In the genomic region with DNA sequence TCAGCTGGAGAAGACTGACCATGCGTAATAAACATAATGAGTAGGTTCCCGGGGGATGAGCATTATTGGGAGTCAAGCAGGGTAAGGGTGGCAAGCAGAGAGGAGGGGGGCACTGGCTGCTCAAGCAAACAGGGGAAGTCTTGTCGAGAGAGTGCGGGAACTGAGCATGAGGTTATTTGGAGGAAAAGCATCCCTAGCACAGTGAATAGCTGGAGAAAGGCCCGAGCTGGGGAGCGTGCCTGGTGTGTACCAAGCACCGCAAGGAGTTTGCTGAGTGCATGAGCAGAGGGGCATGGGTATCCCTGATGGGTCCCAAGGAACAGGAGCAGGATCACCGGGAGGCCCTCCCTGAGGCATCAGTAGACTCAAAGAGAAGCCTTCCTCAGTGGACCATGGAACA, we compare ENCODE assay signal across 16 cellular contexts. TPM values are rescaled to one million over a fixed set of nuclear protein-coding genes. Genes with fewer than 3 reads are reported as not detected.
DNase-seq lines count a peak whose midpoint lies in the region; ATAC-seq and TF ChIP-seq lines count a peak whose summit lies in the region.
"Had no signal": no experiment of that assay in that cellular context is flagged by ENCODE, and none has a peak within 500 bp of the region (broad histone marks: within the 10 kb centered on the region; RNA-seq: fewer than 3 reads in every experiment).

No MANE protein-coding gene starts in this region.

- H3K27me3 Mint-ChIP-seq in activated T-cell treated with anti-CD3 and anti-CD28 coated beads, Interleukin-2, amount 50 U/mL, for 24 hours = no peaks in the 10 kb centered on the region
- H3K27me3 Mint-ChIP-seq in activated naive CD4-positive, alpha-beta T cell treated with anti-CD3 and anti-CD28 coated beads, Interleukin-2, amount 10 ng/mL, durations not matched to agents 7 days and 5 days = no peaks in the 10 kb centered on the region
- peaks cover 0 to 3% (median 0%) of the 10 kb centered on the region in 3 donors for H3K27me3 Mint-ChIP-seq in immature natural killer cell (ENCODE audit: low read depth in 3 of 3)
- no peaks in the 10 kb centered on the region for H3K27me3 Mint-ChIP-seq in stimulated activated memory B cell treated with anti-CD40 and anti-IgM and Interleukin-4, amounts not matched to agents 10 μg/mL and 1 μg/mL and 100 μg/mL, for 72 hours
- H3K27me3 Mint-ChIP-seq in type B pancreatic cell = no peaks in the 10 kb centered on the region

- H3K36me3 ChIP-seq in suprapubic skin = no peaks in the 10 kb centered on the region
- H3K36me3 ChIP-seq: left lung, sigmoid colon, stomach had no signal

- H3K9me3 ChIP-seq in suprapubic skin = no peaks in the 10 kb centered on the region
- H3K9me3 ChIP-seq: left lung, sigmoid colon, stomach had no signal

- no peaks in the 10 kb centered on the region for H3K27me3 ChIP-seq in suprapubic skin
- H3K27me3 ChIP-seq: left lung, sigmoid colon, stomach had no signal

- WGBS in suprapubic skin = 88% methylated on average over 8 of the region's 8 CpGs

- peaks cover 44% of the 10 kb centered on the region for H3K4me1 Mint-ChIP-seq in activated T-cell treated with anti-CD3 and anti-CD28 coated beads, Interleukin-2, amount 50 U/mL, for 24 hours (ENCODE audit: low read depth)
- peaks cover 50% of the 10 kb centered on the region for H3K4me1 Mint-ChIP-seq in activated naive CD4-positive, alpha-beta T cell treated with anti-CD3 and anti-CD28 coated beads, Interleukin-2, amount 10 ng/mL, durations not matched to agents 7 days and 5 days
- H3K4me1 Mint-ChIP-seq in immature natural killer cell = peaks cover 3 to 45% of the 10 kb centered on the region in 2 donors
- peaks cover 33% of the 10 kb centered on the region for H3K4me1 Mint-ChIP-seq in stimulated activated memory B cell treated with anti-CD40 and anti-IgM and Interleukin-4, amounts not matched to agents 10 μg/mL and 1 μg/mL and 100 μg/mL, for 72 hours
- peaks cover 16% of the 10 kb centered on the region for H3K4me1 Mint-ChIP-seq in type B pancreatic cell (ENCODE audit: unreplicated experiment)

- peak overlapping the region; percentile 0 for H3K4me3 Mint-ChIP-seq in activated T-cell treated with anti-CD3 and anti-CD28 coated beads, Interleukin-2, amount 50 U/mL, for 24 hours
- no peak overlapping the region for H3K4me3 Mint-ChIP-seq in activated naive CD4-positive, alpha-beta T cell treated with anti-CD3 and anti-CD28 coated beads, Interleukin-2, amount 10 ng/mL, durations not matched to agents 7 days and 5 days
- peak overlapping the region; percentile 31 to 63 (median 55) for H3K4me3 Mint-ChIP-seq in immature natural killer cell
- peak overlapping the region; percentile 5 for H3K4me3 Mint-ChIP-seq in stimulated activated memory B cell treated with anti-CD40 and anti-IgM and Interleukin-4, amounts not matched to agents 10 μg/mL and 1 μg/mL and 100 μg/mL, for 72 hours
- H3K4me3 Mint-ChIP-seq in type B pancreatic cell = no peak overlapping the region
- H3K4me3 Mint-ChIP-seq: HFFc6, nephron had no signal

- TF ChIP-seq POLR2A in suprapubic skin (IDR thresholded peaks at IDR 0.05) = no peak

- no peaks in the 10 kb centered on the region for H3K9me3 Mint-ChIP-seq in activated T-cell treated with anti-CD3 and anti-CD28 coated beads, Interleukin-2, amount 50 U/mL, for 24 hours
- H3K9me3 Mint-ChIP-seq in activated naive CD4-positive, alpha-beta T cell treated with anti-CD3 and anti-CD28 coated beads, Interleukin-2, amount 10 ng/mL, durations not matched to agents 7 days and 5 days = no peaks in the 10 kb centered on the region
- H3K9me3 Mint-ChIP-seq in immature natural killer cell = no peaks in the 10 kb centered on the region
- H3K9me3 Mint-ChIP-seq in stimulated activated memory B cell treated with anti-CD40 and anti-IgM and Interleukin-4, amounts not matched to agents 10 μg/mL and 1 μg/mL and 100 μg/mL, for 72 hours = no peaks in the 10 kb centered on the region
- peaks cover 6% of the 10 kb centered on the region for H3K9me3 Mint-ChIP-seq in type B pancreatic cell
- H3K9me3 Mint-ChIP-seq: HFFc6 had no signal

- no peak for DNase-seq in activated T-cell treated with anti-CD3 and anti-CD28 coated beads, Interleukin-2, amount 50 U/mL, for 24 hours
- no peak for DNase-seq in activated T-cell treated with anti-CD3 and anti-CD28 coated beads, Interleukin-2, amount 50 U/mL, for 1 hour
- peak; percentile 14 for DNase-seq in activated naive CD4-positive, alpha-beta T cell treated with anti-CD3 and anti-CD28 coated beads, Interleukin-2, amount 10 ng/mL, durations not matched to agents 7 days and 5 days
- DNase-seq in immature natural killer cell (no peak), suprapubic skin (ENCODE audit: low spot score in 2 of 2) (no peak), type B pancreatic cell (ENCODE audit: extremely low spot score, unreplicated experiment) (no peak)
- DNase-seq: activated CD4-positive, CD25-positive, alpha-beta regulatory T cell treated with anti-CD3 and anti-CD28 coated beads, Interleukin-2, amount 50 U/mL, for 72 hours; DND-41; HFFc6; left lung; sigmoid colon; stomach had no signal

- H3K27ac ChIP-seq in suprapubic skin = no peak overlapping the region
- H3K27ac ChIP-seq: left lung, RWPE1, sigmoid colon had no signal

- CTCF ChIA-PET in activated naive CD4-positive, alpha-beta T cell treated with anti-CD3 and anti-CD28 coated beads, Interleukin-2, amount 10 ng/mL, durations not matched to agents 7 days and 5 days (lab: Charles Lee) = interaction anchor here (0.8 to 1.3 kb wide), 2 partner anchors 15 to 61 kb away, joined by 3 read pairs; no protein-coding TSS in a partner anchor

- no peak for TF ChIP-seq CTCF in suprapubic skin (IDR thresholded peaks at IDR 0.05)
- TF ChIP-seq CTCF in type B pancreatic cell (conservative IDR thresholded peaks at IDR 0.05) = no peak

- ATAC-seq in stimulated activated memory B cell treated with anti-CD40 and anti-IgM and Interleukin-4, amounts not matched to agents 10 μg/mL and 1 μg/mL and 100 μg/mL, for 72 hours = no peak
- ATAC-seq in HG02610 (IDR thresholded peaks at IDR 0.05; ENCODE audit: unreplicated experiment) = no peak
- ATAC-seq: left lung had no signal

- peak overlapping the region; percentile 85 for H3K27ac Mint-ChIP-seq in activated T-cell treated with anti-CD3 and anti-CD28 coated beads, Interleukin-2, amount 50 U/mL, for 24 hours
- peak overlapping the region; percentile 26 for H3K27ac Mint-ChIP-seq in activated naive CD4-positive, alpha-beta T cell treated with anti-CD3 and anti-CD28 coated beads, Interleukin-2, amount 10 ng/mL, durations not matched to agents 7 days and 5 days
- H3K27ac Mint-ChIP-seq in immature natural killer cell = peak overlapping the region in 5 of 6 donors; percentile 41 to 92 (median 86)
- H3K27ac Mint-ChIP-seq in stimulated activated memory B cell treated with anti-CD40 and anti-IgM and Interleukin-4, amounts not matched to agents 10 μg/mL and 1 μg/mL and 100 μg/mL, for 72 hours = peak overlapping the region; percentile 17
- H3K27ac Mint-ChIP-seq in type B pancreatic cell = no peak overlapping the region
- H3K27ac Mint-ChIP-seq: HFFc6 had no signal

- peaks cover 16% of the 10 kb centered on the region for H3K36me3 Mint-ChIP-seq in activated T-cell treated with anti-CD3 and anti-CD28 coated beads, Interleukin-2, amount 50 U/mL, for 24 hours (ENCODE audit: low read depth)
- peaks cover 19% of the 10 kb centered on the region for H3K36me3 Mint-ChIP-seq in activated naive CD4-positive, alpha-beta T cell treated with anti-CD3 and anti-CD28 coated beads, Interleukin-2, amount 10 ng/mL, durations not matched to agents 7 days and 5 days
- H3K36me3 Mint-ChIP-seq in immature natural killer cell (no peaks in the 10 kb centered on the region), type B pancreatic cell (peaks cover 4% of the 10 kb centered on the region)
- H3K36me3 Mint-ChIP-seq in stimulated activated memory B cell treated with anti-CD40 and anti-IgM and Interleukin-4, amounts not matched to agents 10 μg/mL and 1 μg/mL and 100 μg/mL, for 72 hours = peaks cover 13% of the 10 kb centered on the region

- TF ChIP-seq EP300 in suprapubic skin (IDR thresholded peaks at IDR 0.05) = no peak

- no peak overlapping the region for H3K4me3 ChIP-seq in suprapubic skin
- H3K4me3 ChIP-seq: left lung, sigmoid colon, stomach had no signal

- H3K4me1 ChIP-seq in suprapubic skin = peaks cover 72% of the 10 kb centered on the region

RNA-seq across cellular contexts. Expression of gene CYTH1, which starts 17.2 kb away (rescaled TPM):
- polyA plus RNA-seq in immature natural killer cell = 100 to 1,000 TPM; 176 to 336 (median 233) TPM
- total RNA-seq in suprapubic skin = 10 to 100 TPM; 57.6 to 88.6 (median 74.9) TPM
- total RNA-seq in type B pancreatic cell (ENCODE audit: low replicate concordance) = 18.8 and 30.3 TPM in 2 replicates

Comparison
In these comparisons a context has a peak if more than half of its experiments do, and no peak if none do; other contexts are left out.
1. H3K4me3 Mint-ChIP-seq: peak in activated T-cell treated with anti-CD3 and anti-CD28 coated beads, Interleukin-2, amount 50 U/mL, for 24 hours (single experiment), immature natural killer cell (5 of 5) and stimulated activated memory B cell treated with anti-CD40 and anti-IgM and Interleukin-4, amounts not matched to agents 10 μg/mL and 1 μg/mL and 100 μg/mL, for 72 hours (single experiment); none in activated naive CD4-positive, alpha-beta T cell treated with anti-CD3 and anti-CD28 coated beads, Interleukin-2, amount 10 ng/mL, durations not matched to agents 7 days and 5 days (single experiment) and type B pancreatic cell (single experiment).